8 cellular contexts compared by ENCODE assay signal in the genomic region with DNA sequence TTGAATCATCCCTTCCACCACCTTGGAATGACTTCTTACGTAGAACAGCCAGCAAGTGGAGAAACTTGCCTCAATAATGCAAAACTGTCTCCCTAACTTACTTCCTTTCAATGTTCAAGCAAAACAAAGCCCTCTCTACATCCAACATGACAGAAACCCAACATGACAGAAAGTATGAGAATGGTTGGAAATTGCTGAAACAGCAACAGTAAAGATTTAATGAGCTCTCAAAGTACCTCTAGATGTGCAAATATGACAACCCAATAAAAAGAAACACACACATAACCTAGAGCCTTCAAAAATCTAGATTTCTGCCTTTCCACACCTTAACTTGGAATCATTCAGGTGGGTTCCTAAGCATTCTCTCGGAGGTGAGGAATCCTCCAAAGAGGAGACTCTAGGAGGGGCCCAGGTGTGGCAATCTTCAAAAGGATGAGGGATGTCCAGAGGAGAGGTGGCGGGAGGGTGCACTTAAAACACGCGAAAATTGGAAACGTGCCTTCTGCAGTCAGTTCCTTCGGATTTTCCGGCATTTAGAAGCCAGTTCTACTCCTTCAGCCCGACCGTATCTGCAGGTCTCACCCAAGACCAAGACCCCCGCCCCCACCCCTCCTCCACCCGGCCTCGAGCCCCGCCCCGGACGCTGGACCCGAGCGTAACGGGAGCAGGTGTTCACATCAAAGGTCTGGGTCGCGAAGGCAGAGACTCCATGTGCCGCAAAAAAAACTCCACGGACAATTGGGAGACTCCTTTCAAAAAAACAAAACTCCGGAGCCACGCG. TPM values are rescaled to one million over a fixed set of nuclear protein-coding genes. Genes with fewer than 3 reads are reported as not detected.
DNase-seq lines count a peak whose midpoint lies in the region; ATAC-seq and TF ChIP-seq lines count a peak whose summit lies in the region.

No MANE protein-coding gene starts in this region.

- H3K9ac ChIP-seq in endodermal cell (ENCODE audit: extremely low read depth, low read length, poor library complexity, severe bottlenecking) (peak overlapping the region; percentile 72), parathyroid adenoma (peak overlapping the region; percentile 28)

- no peaks in the 10 kb centered on the region for H3K4me1 ChIP-seq in BE2C
- H3K4me1 ChIP-seq in endodermal cell (ENCODE audit: control insufficient read depth, insufficient read depth, low read length) = no peaks in the 10 kb centered on the region
- no peaks in the 10 kb centered on the region for H3K4me1 ChIP-seq in parathyroid adenoma

- H3K4me3 Mint-ChIP-seq in endodermal cell = no peak overlapping the region
- no peak overlapping the region for H3K4me3 Mint-ChIP-seq in effector memory CD8-positive, alpha-beta T cell

- H3K9me3 ChIP-seq in BE2C (no peaks in the 10 kb centered on the region), endodermal cell (ENCODE audit: control insufficient read depth, low read length) (no peaks in the 10 kb centered on the region), parathyroid adenoma (ENCODE audit: control insufficient read depth, low read length) (no peaks in the 10 kb centered on the region)

- DNase-seq in BE2C (no peak), NCI-H2171 (lab: John Stamatoyannopoulos, UW) (peak; percentile 63), endodermal cell (peak; percentile 87), T-helper 1 cell (no peak), mucosa of gallbladder (ENCODE audit: low spot score) (no peak)
- no peak for DNase-seq in effector memory CD8-positive, alpha-beta T cell

- ATAC-seq in GM21381 (IDR thresholded peaks at IDR 0.05; ENCODE audit: unreplicated experiment) = peak; percentile 0
- ATAC-seq in effector memory CD8-positive, alpha-beta T cell (replicated peaks) = no peak

- 4 to 11% methylated on average over 12 to 26 of the region's 26 CpGs for WGBS in endodermal cell (ENCODE audit: insufficient coverage in 1 of 2, insufficient read length in 1 of 2), 2 experiments

- no peak for TF ChIP-seq CTCF in BE2C (IDR thresholded peaks at IDR 0.05; ENCODE audit: low read depth, low read length)
- TF ChIP-seq CTCF in endodermal cell (conservative IDR thresholded peaks at IDR 0.05) = no peak
- no peak for TF ChIP-seq CTCF in parathyroid adenoma (IDR thresholded peaks at IDR 0.05)

- no peaks in the 10 kb centered on the region for H3K79me2 ChIP-seq in parathyroid adenoma

- H3K4me1 Mint-ChIP-seq in endodermal cell = peaks cover 16% of the 10 kb centered on the region
- H3K4me1 Mint-ChIP-seq in effector memory CD8-positive, alpha-beta T cell (ENCODE audit: low read depth in 2 of 2) = peaks cover 12 to 14% of the 10 kb centered on the region in 2 donors

- H3K36me3 Mint-ChIP-seq in endodermal cell (ENCODE audit: low read depth) = no peaks in the 10 kb centered on the region
- H3K36me3 Mint-ChIP-seq in effector memory CD8-positive, alpha-beta T cell (ENCODE audit: insufficient read depth) = no peaks in the 10 kb centered on the region

- H3K36me3 ChIP-seq in BE2C (no peaks in the 10 kb centered on the region), endodermal cell (ENCODE audit: control insufficient read depth, insufficient read depth, low read length) (no peaks in the 10 kb centered on the region), parathyroid adenoma (ENCODE audit: control insufficient read depth, insufficient read depth, low read length) (no peaks in the 10 kb centered on the region)

- no peaks in the 10 kb centered on the region for H3K27me3 ChIP-seq in BE2C
- no peaks in the 10 kb centered on the region for H3K27me3 ChIP-seq in endodermal cell (ENCODE audit: control insufficient read depth, insufficient read depth, low read length, poor library complexity, severe bottlenecking)
- no peaks in the 10 kb centered on the region for H3K27me3 ChIP-seq in parathyroid adenoma (ENCODE audit: control insufficient read depth, insufficient read depth, low read length)

- no peak overlapping the region for H3K27ac Mint-ChIP-seq in endodermal cell
- H3K27ac Mint-ChIP-seq in effector memory CD8-positive, alpha-beta T cell = no peak overlapping the region

- peak overlapping the region; percentile 94 for H3K4me2 ChIP-seq in parathyroid adenoma (ENCODE audit: low read length)

- H3K27me3 Mint-ChIP-seq in endodermal cell (ENCODE audit: insufficient read depth) = peaks cover 7% of the 10 kb centered on the region
- H3K27me3 Mint-ChIP-seq in effector memory CD8-positive, alpha-beta T cell = no peaks in the 10 kb centered on the region

- H3K27ac ChIP-seq in endodermal cell (ENCODE audit: low read depth, low read length) = peak overlapping the region; percentile 67
- peak overlapping the region; percentile 93 for H3K27ac ChIP-seq in parathyroid adenoma

- H3K9me3 Mint-ChIP-seq in endodermal cell = no peaks in the 10 kb centered on the region
- no peaks in the 10 kb centered on the region for H3K9me3 Mint-ChIP-seq in effector memory CD8-positive, alpha-beta T cell

- H2AFZ ChIP-seq in parathyroid adenoma = peak overlapping the region; percentile 89

- H3K4me3 ChIP-seq in BE2C (ENCODE audit: low read depth, low read length) (peak overlapping the region; percentile 68), endodermal cell (ENCODE audit: low read length) (peak overlapping the region; percentile 96), parathyroid adenoma (ENCODE audit: low read depth, low read length) (peak overlapping the region; percentile 96)

RNA-seq across cellular contexts. Expression of gene MGST3, which starts 1.0 kb away (rescaled TPM):
- 86.5 TPM for polyA plus RNA-seq in BE2C (2012; ENCODE audit: insufficient read depth, insufficient read length, low read depth)
- total RNA-seq in endodermal cell (100 to 1,000 TPM; 113 to 147 TPM), mucosa of gallbladder (281 TPM)
- 133 TPM for polyA plus RNA-seq in endodermal cell (2013, experiment 1 of 2)
- 123 TPM for polyA plus RNA-seq in endodermal cell (2013, experiment 2 of 2)

Comparison
In these comparisons a context has a peak if more than half of its experiments do, and no peak if none do; other contexts are left out.
1. DNase-seq: peak in NCI-H2171 (single experiment) and endodermal cell (single experiment); none in BE2C (single experiment), effector memory CD8-positive, alpha-beta T cell (0 of 3), T-helper 1 cell (0 of 5) and mucosa of gallbladder (single experiment).
2. Peak in every context shown above with its lines, with median percentiles within 50 percentile points of each other: H3K4me3 ChIP-seq.